In the genomic region with DNA sequence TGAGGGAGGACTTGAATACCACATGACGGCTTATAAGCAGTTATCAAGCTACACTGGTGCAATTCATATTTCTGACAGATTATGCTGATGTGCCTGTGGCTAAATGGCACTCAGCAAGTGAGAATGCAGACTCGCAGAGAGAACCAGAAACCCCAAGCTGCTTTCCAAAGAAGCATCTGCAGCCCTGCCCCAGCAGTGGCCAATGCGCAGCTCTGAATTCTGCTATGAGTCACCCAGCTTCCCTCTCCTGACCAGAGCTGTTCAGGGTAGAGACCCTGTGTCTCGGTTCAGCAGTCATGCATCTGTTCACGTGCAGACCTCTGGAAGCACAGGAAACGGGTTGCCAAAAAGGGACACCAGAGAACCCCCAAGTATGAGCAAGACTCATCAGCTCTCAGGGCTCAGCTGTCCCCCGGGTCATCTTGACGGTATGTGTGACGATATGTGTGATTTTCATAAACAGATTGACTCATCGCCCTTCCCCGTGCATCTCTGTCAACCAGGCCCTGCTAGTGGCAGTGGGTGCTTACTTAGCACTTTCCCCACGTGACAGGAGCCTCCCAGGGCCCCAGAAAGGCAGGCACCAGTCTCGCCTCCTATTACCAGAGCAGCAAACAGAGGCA, we compare ENCODE assay signal across 1 cellular context.
A peak's percentile ranks its signal among the peaks of the same experiment; 100 is the strongest.
TF ChIP-seq lines count a peak whose summit lies in the region.

No MANE protein-coding gene starts in this region.

TF ChIP-seq in GM12878, 131 proteins besides CTCF, POLR2A, EP300 and RAD21 (continued from another document):
- TF ChIP-seq, protein P1, sequence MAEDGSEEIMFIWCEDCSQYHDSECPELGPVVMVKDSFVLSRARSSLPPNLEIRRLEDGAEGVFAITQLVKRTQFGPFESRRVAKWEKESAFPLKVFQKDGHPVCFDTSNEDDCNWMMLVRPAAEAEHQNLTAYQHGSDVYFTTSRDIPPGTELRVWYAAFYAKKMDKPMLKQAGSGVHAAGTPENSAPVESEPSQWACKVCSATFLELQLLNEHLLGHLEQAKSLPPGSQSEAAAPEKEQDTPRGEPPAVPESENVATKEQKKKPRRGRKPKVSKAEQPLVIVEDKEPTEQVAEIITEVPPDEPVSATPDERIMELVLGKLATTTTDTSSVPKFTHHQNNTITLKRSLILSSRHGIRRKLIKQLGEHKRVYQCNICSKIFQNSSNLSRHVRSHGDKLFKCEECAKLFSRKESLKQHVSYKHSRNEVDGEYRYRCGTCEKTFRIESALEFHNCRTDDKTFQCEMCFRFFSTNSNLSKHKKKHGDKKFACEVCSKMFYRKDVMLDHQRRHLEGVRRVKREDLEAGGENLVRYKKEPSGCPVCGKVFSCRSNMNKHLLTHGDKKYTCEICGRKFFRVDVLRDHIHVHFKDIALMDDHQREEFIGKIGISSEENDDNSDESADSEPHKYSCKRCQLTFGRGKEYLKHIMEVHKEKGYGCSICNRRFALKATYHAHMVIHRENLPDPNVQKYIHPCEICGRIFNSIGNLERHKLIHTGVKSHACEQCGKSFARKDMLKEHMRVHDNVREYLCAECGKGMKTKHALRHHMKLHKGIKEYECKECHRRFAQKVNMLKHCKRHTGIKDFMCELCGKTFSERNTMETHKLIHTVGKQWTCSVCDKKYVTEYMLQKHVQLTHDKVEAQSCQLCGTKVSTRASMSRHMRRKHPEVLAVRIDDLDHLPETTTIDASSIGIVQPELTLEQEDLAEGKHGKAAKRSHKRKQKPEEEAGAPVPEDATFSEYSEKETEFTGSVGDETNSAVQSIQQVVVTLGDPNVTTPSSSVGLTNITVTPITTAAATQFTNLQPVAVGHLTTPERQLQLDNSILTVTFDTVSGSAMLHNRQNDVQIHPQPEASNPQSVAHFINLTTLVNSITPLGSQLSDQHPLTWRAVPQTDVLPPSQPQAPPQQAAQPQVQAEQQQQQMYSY (CRISPR knock-in tag; IDR thresholded peaks at IDR 0.05): no peak
- TF ChIP-seq SIN3A (IDR thresholded peaks at IDR 0.05; ENCODE audit: low read depth, low read length) (peak; percentile 84; the same call in 1 of the 2 replicates), TBL1XR1 (IDR thresholded peaks at IDR 0.05; ENCODE audit: low read depth, low read length) (peak; percentile 100), ZZZ3 (IDR thresholded peaks at IDR 0.05; ENCODE audit: control insufficient read depth, insufficient read length, low read depth) (no peak), BACH1 (IDR thresholded peaks at IDR 0.05; ENCODE audit: borderline replicate concordance) (peak; percentile 92), RB1 (IDR thresholded peaks at IDR 0.05; ENCODE audit: borderline replicate concordance) (peak; percentile 18; the same call in 1 of the 2 replicates), IKZF2 (IDR thresholded peaks at IDR 0.05) (peak; percentile 99 to 100), RCOR1 (conservative IDR thresholded peaks at IDR 0.05; ENCODE audit: low read depth, low read length) (peak; percentile 96), MTA2 (IDR thresholded peaks at IDR 0.05; ENCODE audit: low read depth) (peak; percentile 96), MYC (IDR thresholded peaks at IDR 0.05; ENCODE audit: insufficient read depth, insufficient read length, insufficient replicate concordance, low read length, severe bottlenecking) (no peak), SMC3 (IDR thresholded peaks at IDR 0.05; ENCODE audit: borderline replicate concordance, low read length) (peak; percentile 32; the same call in 1 of the 2 replicates), FOXM1 (IDR thresholded peaks at IDR 0.05; ENCODE audit: low read depth, low read length) (peak; percentile 97)
- TF ChIP-seq, protein P2, sequence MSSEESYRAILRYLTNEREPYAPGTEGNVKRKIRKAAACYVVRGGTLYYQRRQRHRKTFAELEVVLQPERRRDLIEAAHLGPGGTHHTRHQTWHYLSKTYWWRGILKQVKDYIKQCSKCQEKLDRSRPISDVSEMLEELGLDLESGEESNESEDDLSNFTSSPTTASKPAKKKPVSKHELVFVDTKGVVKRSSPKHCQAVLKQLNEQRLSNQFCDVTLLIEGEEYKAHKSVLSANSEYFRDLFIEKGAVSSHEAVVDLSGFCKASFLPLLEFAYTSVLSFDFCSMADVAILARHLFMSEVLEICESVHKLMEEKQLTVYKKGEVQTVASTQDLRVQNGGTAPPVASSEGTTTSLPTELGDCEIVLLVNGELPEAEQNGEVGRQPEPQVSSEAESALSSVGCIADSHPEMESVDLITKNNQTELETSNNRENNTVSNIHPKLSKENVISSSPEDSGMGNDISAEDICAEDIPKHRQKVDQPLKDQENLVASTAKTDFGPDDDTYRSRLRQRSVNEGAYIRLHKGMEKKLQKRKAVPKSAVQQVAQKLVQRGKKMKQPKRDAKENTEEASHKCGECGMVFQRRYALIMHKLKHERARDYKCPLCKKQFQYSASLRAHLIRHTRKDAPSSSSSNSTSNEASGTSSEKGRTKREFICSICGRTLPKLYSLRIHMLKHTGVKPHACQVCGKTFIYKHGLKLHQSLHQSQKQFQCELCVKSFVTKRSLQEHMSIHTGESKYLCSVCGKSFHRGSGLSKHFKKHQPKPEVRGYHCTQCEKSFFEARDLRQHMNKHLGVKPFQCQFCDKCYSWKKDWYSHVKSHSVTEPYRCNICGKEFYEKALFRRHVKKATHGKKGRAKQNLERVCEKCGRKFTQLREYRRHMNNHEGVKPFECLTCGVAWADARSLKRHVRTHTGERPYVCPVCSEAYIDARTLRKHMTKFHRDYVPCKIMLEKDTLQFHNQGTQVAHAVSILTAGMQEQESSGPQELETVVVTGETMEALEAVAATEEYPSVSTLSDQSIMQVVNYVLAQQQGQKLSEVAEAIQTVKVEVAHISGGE (CRISPR knock-in tag; IDR thresholded peaks at IDR 0.05): no peak
- TF ChIP-seq, protein P3, sequence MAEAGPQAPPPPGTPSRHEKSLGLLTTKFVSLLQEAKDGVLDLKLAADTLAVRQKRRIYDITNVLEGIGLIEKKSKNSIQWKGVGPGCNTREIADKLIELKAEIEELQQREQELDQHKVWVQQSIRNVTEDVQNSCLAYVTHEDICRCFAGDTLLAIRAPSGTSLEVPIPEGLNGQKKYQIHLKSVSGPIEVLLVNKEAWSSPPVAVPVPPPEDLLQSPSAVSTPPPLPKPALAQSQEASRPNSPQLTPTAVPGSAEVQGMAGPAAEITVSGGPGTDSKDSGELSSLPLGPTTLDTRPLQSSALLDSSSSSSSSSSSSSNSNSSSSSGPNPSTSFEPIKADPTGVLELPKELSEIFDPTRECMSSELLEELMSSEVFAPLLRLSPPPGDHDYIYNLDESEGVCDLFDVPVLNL (IDR thresholded peaks at IDR 0.05; ENCODE audit: low read depth, low read length): no peak
